In the genomic region with DNA sequence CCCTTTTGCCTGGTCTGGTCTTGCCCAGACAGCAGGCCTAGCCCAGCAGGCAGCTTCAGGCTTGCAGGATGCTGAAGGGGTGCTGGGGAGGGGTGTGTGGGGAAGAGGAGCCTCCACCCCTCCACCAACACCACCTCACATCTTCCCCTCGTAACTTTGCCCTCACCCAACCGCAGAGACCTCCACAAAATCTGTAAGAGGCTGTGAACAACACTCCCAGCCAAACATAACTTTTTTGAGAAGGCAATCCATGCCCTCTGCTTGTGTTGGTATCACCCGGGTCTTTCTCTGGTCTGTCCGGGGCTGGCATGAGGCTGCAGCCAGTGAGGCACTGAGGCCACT, we compare ENCODE assay signal across 5 cellular contexts. TPM values are rescaled to one million over a fixed set of nuclear protein-coding genes. Genes with fewer than 3 reads are reported as not detected.
"Had no signal": no experiment of that assay in that cellular context is flagged by ENCODE, and none has a peak within 500 bp of the region (broad histone marks: within the 10 kb centered on the region; RNA-seq: fewer than 3 reads in every experiment).

No MANE protein-coding gene starts in this region.

RNA-seq across cellular contexts. Expression of a gene that starts 26.2 kb away (rescaled TPM):
- total RNA-seq: HepG2, HT1080, IMR-90, M059J, SJSA1 had no signal
- polyA plus RNA-seq: IMR-90 had no signal

RNA-seq across cellular contexts. Expression of a gene that starts 44.8 kb away (rescaled TPM):
- total RNA-seq: HepG2, HT1080, IMR-90, M059J, SJSA1 had no signal
- polyA plus RNA-seq: IMR-90 had no signal
